Comparison of ENCODE assay signal across 8 cellular contexts in the genomic region with DNA sequence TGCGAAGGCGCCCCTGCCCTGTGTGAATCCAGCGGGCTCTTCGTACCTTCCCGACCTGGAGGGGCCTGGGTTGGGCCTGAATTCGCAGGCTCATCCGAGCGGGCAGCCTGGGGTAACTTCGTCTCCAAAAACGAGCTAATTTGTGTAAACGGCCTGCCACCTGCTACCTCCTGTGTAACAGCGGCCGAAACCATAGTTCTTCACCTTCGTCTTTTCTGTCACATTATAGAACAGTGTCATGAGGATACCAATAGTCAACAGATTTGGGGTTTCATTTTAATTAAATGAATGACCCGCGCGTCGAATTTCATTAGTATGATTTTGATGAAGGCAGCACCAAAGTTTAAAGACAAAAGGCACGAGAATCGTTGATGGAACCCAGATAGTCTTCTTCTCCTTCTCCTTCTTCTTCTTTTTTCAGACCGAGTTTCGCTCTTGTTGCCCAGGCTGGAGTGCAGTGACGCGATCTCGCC. TPM values are rescaled to one million over a fixed set of nuclear protein-coding genes. Genes with fewer than 3 reads are reported as not detected.
A peak's percentile ranks its signal among the peaks of the same experiment; 100 is the strongest.
DNase-seq lines count a peak whose midpoint lies in the region; ATAC-seq and TF ChIP-seq lines count a peak whose summit lies in the region.

No MANE protein-coding gene starts in this region.

- no peak overlapping the region for H3K27ac ChIP-seq in SJCRH30

- ATAC-seq in HG03520 (IDR thresholded peaks at IDR 0.05; ENCODE audit: unreplicated experiment): no peak

- 0 out of 2 replicates have a peak, but pooled peaks cover 4% of the 10 kb centered on the region for H3K9me3 ChIP-seq in SJCRH30 (replicated peaks)

- no peaks in the 10 kb centered on the region for H3K36me3 ChIP-seq in SJCRH30

- TF ChIP-seq CTCF in GM12864 (IDR thresholded peaks at IDR 0.05; ENCODE audit: low read depth, low read length, missing control alignments) (no peak), fibroblast of the aortic adventitia (IDR thresholded peaks at IDR 0.05; ENCODE audit: insufficient read depth, low read length) (no peak)

- H3K4me1 ChIP-seq in SJCRH30: no peaks in the 10 kb centered on the region; the same call in 1 of the 2 replicates

- DNase-seq in GM12864 (ENCODE audit: low read depth) (no peak), SJCRH30 (no peak), fibroblast of the aortic adventitia (ENCODE audit: low read depth) (no peak), retina (peak; percentile 78), NAMALWA (ENCODE audit: low spot score) (no peak), 8988T (no peak), cerebellar nuclear complex (lab: John Stamatoyannopoulos, UW) (no peak)

- H3K4me3 ChIP-seq in GM12864 (ENCODE audit: low read depth, low read length): peak overlapping the region; percentile 62
- H3K4me3 ChIP-seq in SJCRH30: peak overlapping the region; percentile 62; the same call in 1 of the 2 replicates
- H3K4me3 ChIP-seq in fibroblast of the aortic adventitia (ENCODE audit: low read depth, low read length): peak overlapping the region; percentile 66

- H3K27me3 ChIP-seq in SJCRH30: no peaks in the 10 kb centered on the region

RNA-seq across cellular contexts. Expression of a gene that starts 0.5 kb away (rescaled TPM):
- total RNA-seq in SJCRH30 (2014; rRNA removed; shearing (Covaris generic)): 50.2 and 51.5 TPM in 2 replicates
- 10.2 and 20.1 TPM in 2 replicates for total RNA-seq in fibroblast of the aortic adventitia (ENCODE audit: low replicate concordance)

RNA-seq across cellular contexts. Expression of a gene that starts 27.2 kb away (rescaled TPM):
- 2,921 and 3,511 TPM in 2 replicates for total RNA-seq in SJCRH30 (2014; rRNA removed; shearing (Covaris generic))
- total RNA-seq in fibroblast of the aortic adventitia (ENCODE audit: low replicate concordance): 773 and 1,074 TPM in 2 replicates
